ENCODE assay signal across 11 cellular contexts in genomic region chr1:245500546-245500945, GRCh38.
A peak's percentile ranks its signal among the peaks of the same experiment; 100 is the strongest.
DNase-seq lines count a peak whose midpoint lies in the region; ATAC-seq and TF ChIP-seq lines count a peak whose summit lies in the region.
"Had no signal": no experiment of that assay in that cellular context is flagged by ENCODE, and none has a peak within 500 bp of the region (broad histone marks: within the 10 kb centered on the region; RNA-seq: fewer than 3 reads in every experiment).

No MANE protein-coding gene starts in this region.

- TF ChIP-seq POLR2A in prostate gland (IDR thresholded peaks at IDR 0.05), result no peak

- no peaks in the 10 kb centered on the region for H3K4me1 ChIP-seq in prostate gland (replicated peaks)

- no peak overlapping the region for H3K27ac ChIP-seq in prostate gland

- POLR2A ChIA-PET in HEK293T (lab: Yijun Ruan, JAX), result no interaction called here

- H3K9me3 ChIP-seq in prostate gland, result no peaks in the 10 kb centered on the region

- TF ChIP-seq CTCF in choroid plexus epithelial cell (conservative IDR thresholded peaks at IDR 0.05; ENCODE audit: low read depth, low read length) (peak; percentile 13), prostate gland (IDR thresholded peaks at IDR 0.05) (no peak)

- intact Hi-C loops in prostate gland (cut with DNase I), result no loop called here

- H3K4me3 ChIP-seq in choroid plexus epithelial cell (ENCODE audit: low read depth, low read length) (no peak overlapping the region), prostate gland (no peak overlapping the region)

- DNase-seq in GM04503 (ENCODE audit: low read depth) (peak; percentile 79), NCI-H226 (peak; percentile 75), choroid plexus epithelial cell (ENCODE audit: low read depth) (peak; percentile 71), prostate gland (ENCODE audit: low spot score) (peak; percentile 80), HEK293T (ENCODE audit: extremely low spot score) (no peak), kidney glomerular epithelial cell (lab: John Stamatoyannopoulos, UW) (no peak)
- DNase-seq: NCI-H774; nephron progenitor cell; stimulated activated naive CD8-positive, alpha-beta T cell treated with anti-CD3 and anti-CD28 coated beads, Interleukin-15, amount 100 ng/mL, for 72 hours had no signal

- no peaks in the 10 kb centered on the region for H3K36me3 ChIP-seq in prostate gland

- 38% methylated on average over 7 of the region's 7 CpGs for WGBS in prostate gland

- CTCF ChIA-PET in HEK293T (lab: Yijun Ruan, JAX), result no interaction called here

- no peak for ATAC-seq in HG03354 (IDR thresholded peaks at IDR 0.05; ENCODE audit: poor library complexity, severe bottlenecking, unreplicated experiment)
- ATAC-seq in HG03457 (IDR thresholded peaks at IDR 0.05; ENCODE audit: unreplicated experiment), result no peak
- ATAC-seq: stimulated activated naive CD8-positive, alpha-beta T cell treated with anti-CD3 and anti-CD28 coated beads, Interleukin-15, amount 100 ng/mL, for 72 hours had no signal

- no peaks in the 10 kb centered on the region for H3K27me3 ChIP-seq in prostate gland (replicated peaks; ENCODE audit: insufficient read depth)

TF ChIP-seq in HEK293T, 16 proteins besides CTCF, POLR2A, EP300 and RAD21:
- no peak for TF ChIP-seq LEF1 (IDR thresholded peaks at IDR 0.05; ENCODE audit: borderline replicate concordance)
- no peak for TF ChIP-seq TARDBP (IDR thresholded peaks at IDR 0.05)
- TF ChIP-seq PKNOX1 (IDR thresholded peaks at IDR 0.05), result no peak
- no peak for TF ChIP-seq L3MBTL2 (conservative IDR thresholded peaks at IDR 0.05)
- no peak for TF ChIP-seq FOXA1 (IDR thresholded peaks at IDR 0.05)
- no peak for TF ChIP-seq BHLHE40 (IDR thresholded peaks at IDR 0.05; ENCODE audit: borderline replicate concordance)
- no peak for TF ChIP-seq SUZ12 (IDR thresholded peaks at IDR 0.05)

Comparison
In these comparisons a context has a peak if more than half of its experiments do, and no peak if none do; other contexts are left out.
1. DNase-seq: peak in GM04503 (single experiment), NCI-H226 (single experiment), choroid plexus epithelial cell (single experiment) and prostate gland (single experiment); none in HEK293T (single experiment) and kidney glomerular epithelial cell (single experiment).